In genomic region chr17:68792042-68792685, GRCh38 we compare ENCODE assay signal across 18 cellular contexts.
DNase-seq lines count a peak whose midpoint lies in the region; ATAC-seq and TF ChIP-seq lines count a peak whose summit lies in the region.
"Had no signal": no experiment of that assay in that cellular context is flagged by ENCODE, and none has a peak within 500 bp of the region (broad histone marks: within the 10 kb centered on the region; RNA-seq: fewer than 3 reads in every experiment).

No MANE protein-coding gene starts in this region.

- POLR2A ChIA-PET in naive thymus-derived CD4-positive, alpha-beta T cell (lab: Charles Lee): no interaction called here

- H3K9me3 ChIP-seq in right atrium auricular region (peaks cover 0 to 11% of the 10 kb centered on the region in 2 donors), stomach (no peaks in the 10 kb centered on the region)
- H3K9me3 ChIP-seq in naive thymus-derived CD4-positive, alpha-beta T cell (ENCODE audit: control insufficient read depth in 2 of 3, low read length in 3 of 3): no peaks in the 10 kb centered on the region
- H3K9me3 ChIP-seq: BLaER1, body of pancreas, upper lobe of left lung had no signal

- H3K36me3 Mint-ChIP-seq in HFFc6 (ENCODE audit: low read depth): no peaks in the 10 kb centered on the region
- no peaks in the 10 kb centered on the region for H3K36me3 Mint-ChIP-seq in activated naive CD8-positive, alpha-beta T cell treated with anti-CD3 and anti-CD28 coated beads, Interleukin-2, amount 50 U/mL, for 24 hours (ENCODE audit: low read depth)
- H3K36me3 Mint-ChIP-seq in naive thymus-derived CD4-positive, alpha-beta T cell: peaks cover 0 to 3% (median 0%) of the 10 kb centered on the region in 5 donors

- no peak overlapping the region; the same call in 1 of the 2 replicates for H3K4me3 Mint-ChIP-seq in HFFc6
- H3K4me3 Mint-ChIP-seq in activated naive CD8-positive, alpha-beta T cell treated with anti-CD3 and anti-CD28 coated beads, Interleukin-2, amount 50 U/mL, for 24 hours: no peak overlapping the region
- H3K4me3 Mint-ChIP-seq in naive thymus-derived CD4-positive, alpha-beta T cell: no peak overlapping the region
- H3K4me3 Mint-ChIP-seq: activated T-cell treated with anti-CD3 and anti-CD28 coated beads, Interleukin-2, amount 50 U/mL, for 72 hours; H9 had no signal

- peaks cover under 1% of the 10 kb centered on the region for H3K27me3 Mint-ChIP-seq in HFFc6 (ENCODE audit: insufficient read depth)
- peaks cover 16% of the 10 kb centered on the region for H3K27me3 Mint-ChIP-seq in activated naive CD8-positive, alpha-beta T cell treated with anti-CD3 and anti-CD28 coated beads, Interleukin-2, amount 50 U/mL, for 24 hours
- H3K27me3 Mint-ChIP-seq in naive thymus-derived CD4-positive, alpha-beta T cell: peaks cover 24 to 46% (median 31%) of the 10 kb centered on the region in 5 donors

- WGBS in stomach, 5 donors: 48 to 72% (median 58%) methylated on average over 3 of the region's 3 CpGs

- no peaks in the 10 kb centered on the region for H3K27me3 ChIP-seq in right atrium auricular region
- no peaks in the 10 kb centered on the region for H3K27me3 ChIP-seq in stomach
- H3K27me3 ChIP-seq in naive thymus-derived CD4-positive, alpha-beta T cell (ENCODE audit: control insufficient read depth in 2 of 2, insufficient read depth in 2 of 2, low read length in 2 of 2): no peaks in the 10 kb centered on the region
- H3K27me3 ChIP-seq: BLaER1, body of pancreas, upper lobe of left lung had no signal

- no peak for TF ChIP-seq POLR2A in stomach (IDR thresholded peaks at IDR 0.05)

- H3K36me3 ChIP-seq in right atrium auricular region (no peaks in the 10 kb centered on the region), stomach (no peaks in the 10 kb centered on the region)
- H3K36me3 ChIP-seq in naive thymus-derived CD4-positive, alpha-beta T cell (ENCODE audit: control insufficient read depth in 2 of 3, insufficient read depth in 3 of 3, low read length in 3 of 3): no peaks in the 10 kb centered on the region
- H3K36me3 ChIP-seq: BLaER1, upper lobe of left lung had no signal

- H3K4me1 Mint-ChIP-seq in HFFc6 (ENCODE audit: low read depth): peaks cover 64% of the 10 kb centered on the region
- peaks cover 7% of the 10 kb centered on the region for H3K4me1 Mint-ChIP-seq in activated naive CD8-positive, alpha-beta T cell treated with anti-CD3 and anti-CD28 coated beads, Interleukin-2, amount 50 U/mL, for 24 hours
- H3K4me1 Mint-ChIP-seq in naive thymus-derived CD4-positive, alpha-beta T cell: peaks cover 4 to 12% (median 5%) of the 10 kb centered on the region in 7 donors

- CTCF ChIA-PET in naive thymus-derived CD4-positive, alpha-beta T cell (lab: Charles Lee): no interaction called here

- intact Hi-C loops in stomach (cut with DNase I; ENCODE audit: low total_unique reads): no loop called here
- intact Hi-C loops in naive thymus-derived CD4-positive, alpha-beta T cell (cut with micrococcal nuclease): no loop called here

- DNase-seq in HFFc6 (no peak), right atrium auricular region (ENCODE audit: low spot score) (no peak), stomach (no peak), RKO (ENCODE audit: low spot score) (no peak)
- DNase-seq in activated naive CD8-positive, alpha-beta T cell treated with anti-CD3 and anti-CD28 coated beads, Interleukin-2, amount 50 U/mL, for 24 hours: no peak
- DNase-seq in naive thymus-derived CD4-positive, alpha-beta T cell: no peak
- DNase-seq: activated T-cell treated with anti-CD3 and anti-CD28 coated beads, Interleukin-2, amount 50 U/mL, for 72 hours; body of pancreas; DMS79; H9; NCI-H2029 treated with DMSO at 0.1 percent for 48 hours; NCI-H774; occipital lobe; T1000; upper lobe of left lung had no signal

- no peak for TF ChIP-seq EP300 in stomach (IDR thresholded peaks at IDR 0.05)

- TF ChIP-seq CTCF in HFFc6 (IDR thresholded peaks at IDR 0.05): no peak
- TF ChIP-seq CTCF in right atrium auricular region (IDR thresholded peaks at IDR 0.05): no peak
- no peak for TF ChIP-seq CTCF in stomach (IDR thresholded peaks at IDR 0.05)

- ATAC-seq in activated naive CD8-positive, alpha-beta T cell treated with anti-CD3 and anti-CD28 coated beads, Interleukin-2, amount 50 U/mL, for 24 hours: no peak
- no peak for ATAC-seq in naive thymus-derived CD4-positive, alpha-beta T cell
- no peak for ATAC-seq in HG03342 (IDR thresholded peaks at IDR 0.05; ENCODE audit: unreplicated experiment)
- ATAC-seq: activated T-cell treated with anti-CD3 and anti-CD28 coated beads, Interleukin-2, amount 50 U/mL, for 72 hours; body of pancreas had no signal

- H3K27ac ChIP-seq in cingulate gyrus (ENCODE audit: low read depth, low read length): peak overlapping the region; percentile 98
- peak overlapping the region; percentile 33 to 69 for H3K27ac ChIP-seq in right atrium auricular region
- H3K27ac ChIP-seq in stomach: peak overlapping the region in 3 of 5 donors; percentile 60 to 80 (median 79)
- H3K27ac ChIP-seq in naive thymus-derived CD4-positive, alpha-beta T cell (ENCODE audit: low read depth, low read length): no peak overlapping the region
- H3K27ac ChIP-seq: BLaER1, body of pancreas, upper lobe of left lung had no signal

- no peaks in the 10 kb centered on the region for H3K9me3 Mint-ChIP-seq in HFFc6
- H3K9me3 Mint-ChIP-seq in activated naive CD8-positive, alpha-beta T cell treated with anti-CD3 and anti-CD28 coated beads, Interleukin-2, amount 50 U/mL, for 24 hours: no peaks in the 10 kb centered on the region
- H3K9me3 Mint-ChIP-seq in naive thymus-derived CD4-positive, alpha-beta T cell: peaks cover 0 to 4% (median 0%) of the 10 kb centered on the region in 11 donors
- H3K9me3 Mint-ChIP-seq: activated T-cell treated with anti-CD3 and anti-CD28 coated beads, Interleukin-2, amount 50 U/mL, for 72 hours had no signal

- peak overlapping the region; percentile 4; the same call in 1 of the 2 replicates for H3K27ac Mint-ChIP-seq in HFFc6
- no peak overlapping the region for H3K27ac Mint-ChIP-seq in activated naive CD8-positive, alpha-beta T cell treated with anti-CD3 and anti-CD28 coated beads, Interleukin-2, amount 50 U/mL, for 24 hours
- H3K27ac Mint-ChIP-seq in naive thymus-derived CD4-positive, alpha-beta T cell: no peak overlapping the region
- H3K27ac Mint-ChIP-seq: activated T-cell treated with anti-CD3 and anti-CD28 coated beads, Interleukin-2, amount 50 U/mL, for 72 hours had no signal

- H3K4me3 ChIP-seq in right atrium auricular region (no peak overlapping the region), stomach (no peak overlapping the region)
- no peak overlapping the region for H3K4me3 ChIP-seq in naive thymus-derived CD4-positive, alpha-beta T cell (ENCODE audit: low read length)
- H3K4me3 ChIP-seq: BLaER1, body of pancreas, upper lobe of left lung had no signal

- H3K4me1 ChIP-seq in right atrium auricular region: peaks cover 0 to 34% of the 10 kb centered on the region in 2 donors
- H3K4me1 ChIP-seq in stomach: peaks cover 7 to 37% (median 22%) of the 10 kb centered on the region in 4 donors
- H3K4me1 ChIP-seq in naive thymus-derived CD4-positive, alpha-beta T cell (ENCODE audit: control insufficient read depth in 2 of 2, insufficient read depth in 2 of 2, low read length in 2 of 2): no peaks in the 10 kb centered on the region
